22 cellular contexts compared by ENCODE assay signal in the genomic region with DNA sequence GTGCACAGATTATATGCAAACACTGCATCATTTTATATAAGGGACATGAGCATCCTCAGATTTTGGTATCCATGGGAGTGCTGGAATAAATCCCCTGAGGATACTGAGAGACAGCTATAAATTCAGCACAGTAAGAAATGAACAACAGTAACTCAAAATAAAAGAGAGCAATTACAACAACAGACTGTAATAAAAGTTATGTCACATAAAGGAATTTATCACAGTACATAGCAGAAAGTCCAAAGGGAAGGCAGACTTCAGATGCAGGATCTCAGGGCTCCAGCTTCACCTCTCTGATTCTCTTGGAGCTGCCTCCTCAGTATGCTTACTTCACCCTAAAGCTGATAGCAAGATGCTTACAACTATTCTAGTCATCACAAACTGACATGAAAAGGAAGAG.
"Had no signal": no experiment of that assay in that cellular context is flagged by ENCODE, and none has a peak within 500 bp of the region (broad histone marks: within the 10 kb centered on the region; RNA-seq: fewer than 3 reads in every experiment).

No MANE protein-coding gene starts in this region.

- H3K4me3 ChIP-seq: SJSA1, SK-N-MC had no signal

- DNase-seq: IMR-90, Kasumi-1, MM.1S, NCI-H1092 treated with DMSO at 0.1 percent for 48 hours, NCI-H1436, NCI-H187, NCI-H2029, NCI-H2081 treated with DMSO at 0.1 percent for 48 hours, NCI-H2171, NCI-H226, NCI-H446, NCI-H510A, NCI-H524 treated with DMSO at 0.1 percent for 48 hours, NCI-H69, NCI-H774, Right ventricle myocardium superior, RPMI8226, SIG-M5 had no signal

- H3K36me3 ChIP-seq: SJSA1 had no signal

- H3K9ac ChIP-seq: KMS-11 had no signal

- H3K9me3 ChIP-seq: SJSA1 had no signal

- ATAC-seq: HepG2 had no signal

- H3K27me3 ChIP-seq: SJSA1 had no signal

- H3K27ac ChIP-seq: KMS-11, SJSA1, SK-N-MC had no signal
